In genomic region chr16:48836641-48837040, GRCh38 we compare ENCODE assay signal across 20 cellular contexts.
"Had no signal": no experiment of that assay in that cellular context is flagged by ENCODE, and none has a peak within 500 bp of the region (broad histone marks: within the 10 kb centered on the region; RNA-seq: fewer than 3 reads in every experiment).

No MANE protein-coding gene starts in this region.

- DNase-seq: stimulated activated CD4-positive, alpha-beta T cell treated with anti-CD3 and anti-CD28 coated beads, Interleukin-2, amount 100 ng/mL, for 48 hours; stimulated activated CD4-positive, alpha-beta T cell treated with anti-CD3 and anti-CD28 coated beads, Interleukin-4, amount 100 ng/mL, for 1 hour; stimulated activated CD4-positive, alpha-beta T cell treated with anti-CD3 and anti-CD28 coated beads, Interleukin-4, amount 100 ng/mL, for 24 hours; stimulated activated CD4-positive, alpha-beta T cell treated with anti-CD3 and anti-CD28 coated beads, Interleukin-4, amount 100 ng/mL, for 4 hours; stimulated activated CD8-positive, alpha-beta memory T cell treated with anti-CD3 and anti-CD28 coated beads, Interleukin-4, amount 100 ng/mL, for 48 hours; stimulated activated naive B cell treated with anti-CD40 and anti-IgM and Interleukin-4, amounts not matched to agents 10 μg/mL and 1 μg/mL and 100 μg/mL, for 72 hours; stimulated activated naive CD4-positive, alpha-beta T cell; stimulated activated naive CD4-positive, alpha-beta T cell treated with Interleukin-2 at 50 U/mL for 16 hours; stimulated activated naive CD8-positive, alpha-beta T cell treated with anti-CD3 and anti-CD28 coated beads, Interleukin-15, amount 100 ng/mL, for 72 hours; stimulated activated naive CD8-positive, alpha-beta T cell treated with anti-CD3 and anti-CD28 coated beads, Interleukin-15, Interleukin-2, amounts not matched to agents 100 U/mL and 50 U/mL, for 24 hours; stomach; substantia nigra; testis; thyroid gland; tibial artery; transverse colon; trophoblast cell; upper lobe of left lung; upper lobe of right lung; uterus had no signal
